Comparison of ENCODE assay signal across 17 cellular contexts in genomic region chr6:125947581-125947980, GRCh38. TPM values are rescaled to one million over a fixed set of nuclear protein-coding genes. Genes with fewer than 3 reads are reported as not detected.
DNase-seq lines count a peak whose midpoint lies in the region; ATAC-seq and TF ChIP-seq lines count a peak whose summit lies in the region.
"Had no signal": no experiment of that assay in that cellular context is flagged by ENCODE, and none has a peak within 500 bp of the region (broad histone marks: within the 10 kb centered on the region; RNA-seq: fewer than 3 reads in every experiment).

No MANE protein-coding gene starts in this region.

- H3K4me1 Mint-ChIP-seq in activated CD8-positive, alpha-beta memory T cell treated with anti-CD3 and anti-CD28 coated beads, Interleukin-2, amount 10 ng/mL, durations not matched to agents 7 days and 5 days: peaks cover 11% of the 10 kb centered on the region

- H3K27me3 Mint-ChIP-seq in activated CD8-positive, alpha-beta memory T cell treated with anti-CD3 and anti-CD28 coated beads, Interleukin-2, amount 10 ng/mL, durations not matched to agents 7 days and 5 days: peaks cover 4% of the 10 kb centered on the region

- no peaks in the 10 kb centered on the region for H3K9me3 ChIP-seq in muscle layer of duodenum (ENCODE audit: control insufficient read depth in 1 of 2, low read length in 2 of 2)
- H3K9me3 ChIP-seq: psoas muscle had no signal

- CTCF ChIA-PET in activated CD8-positive, alpha-beta memory T cell treated with anti-CD3 and anti-CD28 coated beads, Interleukin-2, amount 10 ng/mL, durations not matched to agents 7 days and 5 days (lab: Charles Lee): interaction anchor here (0.6 to 2.1 kb wide), 2 partner anchors 9 to 42 kb away, joined by 3 to 17 read pairs; partner anchors contain the start of gene HINT3

- no peaks in the 10 kb centered on the region for H3K27me3 ChIP-seq in muscle layer of duodenum (ENCODE audit: low read depth, low read length)
- H3K27me3 ChIP-seq: BLaER1 treated with 17β-estradiol and CSF1 and Interleukin-3, amounts not matched to agents 10 nM and 100 nM had no signal

- peaks cover 5 to 24% of the 10 kb centered on the region in 2 donors for H3K4me1 ChIP-seq in muscle layer of duodenum (ENCODE audit: control insufficient read depth in 1 of 2, insufficient read depth in 2 of 2, low read length in 2 of 2)
- H3K4me1 ChIP-seq: psoas muscle had no signal

- H3K4me3 ChIP-seq in epithelial cell of esophagus (ENCODE audit: low read length): no peak overlapping the region
- H3K4me3 ChIP-seq in muscle layer of duodenum (ENCODE audit: low read depth in 1 of 2, low read length in 2 of 2): no peak overlapping the region
- H3K4me3 ChIP-seq: BLaER1 treated with 17β-estradiol and CSF1 and Interleukin-3, amounts not matched to agents 10 nM and 100 nM; psoas muscle had no signal

- DNase-seq in Daoy (ENCODE audit: low read depth) (peak; percentile 82), NCI-H460 (ENCODE audit: extremely low read depth, low read depth) (peak; percentile 87), epithelial cell of esophagus (ENCODE audit: low read depth) (peak; percentile 87), NCI-H1694 treated with DMSO at 0.1 percent for 48 hours (lab: John Stamatoyannopoulos, UW) (no peak)
- DNase-seq in activated CD8-positive, alpha-beta memory T cell treated with anti-CD3 and anti-CD28 coated beads, Interleukin-2, amount 10 ng/mL, durations not matched to agents 7 days and 5 days: no peak
- DNase-seq: activated CD4-positive, alpha-beta T cell treated with anti-CD3 and anti-CD28 coated beads for 36 hours; activated naive CD8-positive, alpha-beta T cell treated with anti-CD3 and anti-CD28 coated beads, Interleukin-2, amount 10 ng/mL, durations not matched to agents 7 days and 5 days; activated T-cell treated with anti-CD3 and anti-CD28 coated beads, Interleukin-2, amount 50 U/mL, for 1 hour; DND-41; islet precursor cell; NCI-H146; psoas muscle; T-helper 2 cell had no signal

- no peak for TF ChIP-seq CTCF in epithelial cell of esophagus (IDR thresholded peaks at IDR 0.05; ENCODE audit: insufficient read depth, low read depth, low read length, missing control alignments)

- ATAC-seq in activated CD8-positive, alpha-beta memory T cell treated with anti-CD3 and anti-CD28 coated beads, Interleukin-2, amount 10 ng/mL, durations not matched to agents 7 days and 5 days: no peak
- ATAC-seq in HG02642 (IDR thresholded peaks at IDR 0.05; ENCODE audit: poor library complexity, unreplicated experiment) (no peak), GM21447 (IDR thresholded peaks at IDR 0.05; ENCODE audit: unreplicated experiment) (no peak)
- ATAC-seq: activated CD4-positive, alpha-beta T cell treated with anti-CD3 and anti-CD28 coated beads for 36 hours; psoas muscle had no signal

- H3K4me3 Mint-ChIP-seq in activated CD8-positive, alpha-beta memory T cell treated with anti-CD3 and anti-CD28 coated beads, Interleukin-2, amount 10 ng/mL, durations not matched to agents 7 days and 5 days: no peak overlapping the region
- H3K4me3 Mint-ChIP-seq: activated CD4-positive, alpha-beta T cell treated with anti-CD3 and anti-CD28 coated beads for 36 hours; activated naive CD8-positive, alpha-beta T cell treated with anti-CD3 and anti-CD28 coated beads, Interleukin-2, amount 10 ng/mL, durations not matched to agents 7 days and 5 days had no signal

- peak overlapping the region; percentile 41 for H3K27ac ChIP-seq in muscle layer of duodenum (ENCODE audit: low read length)
- H3K27ac ChIP-seq: BLaER1 treated with 17β-estradiol and CSF1 and Interleukin-3, amounts not matched to agents 10 nM and 100 nM; psoas muscle had no signal

- no peak overlapping the region for H3K27ac Mint-ChIP-seq in activated CD8-positive, alpha-beta memory T cell treated with anti-CD3 and anti-CD28 coated beads, Interleukin-2, amount 10 ng/mL, durations not matched to agents 7 days and 5 days
- H3K27ac Mint-ChIP-seq: activated CD4-positive, alpha-beta T cell treated with anti-CD3 and anti-CD28 coated beads for 36 hours; activated naive CD8-positive, alpha-beta T cell treated with anti-CD3 and anti-CD28 coated beads, Interleukin-2, amount 10 ng/mL, durations not matched to agents 7 days and 5 days had no signal

- no peaks in the 10 kb centered on the region for H3K36me3 ChIP-seq in muscle layer of duodenum (ENCODE audit: control insufficient read depth in 1 of 2, insufficient read depth in 2 of 2, low read length in 2 of 2)
- H3K36me3 ChIP-seq: BLaER1 treated with 17β-estradiol and CSF1 and Interleukin-3, amounts not matched to agents 10 nM and 100 nM had no signal

- H3K36me3 Mint-ChIP-seq in activated CD8-positive, alpha-beta memory T cell treated with anti-CD3 and anti-CD28 coated beads, Interleukin-2, amount 10 ng/mL, durations not matched to agents 7 days and 5 days: no peaks in the 10 kb centered on the region
- H3K36me3 Mint-ChIP-seq: activated naive CD8-positive, alpha-beta T cell treated with anti-CD3 and anti-CD28 coated beads, Interleukin-2, amount 10 ng/mL, durations not matched to agents 7 days and 5 days had no signal

- no peaks in the 10 kb centered on the region for H3K9me3 Mint-ChIP-seq in activated CD8-positive, alpha-beta memory T cell treated with anti-CD3 and anti-CD28 coated beads, Interleukin-2, amount 10 ng/mL, durations not matched to agents 7 days and 5 days (ENCODE audit: low read depth)
- H3K9me3 Mint-ChIP-seq: activated naive CD8-positive, alpha-beta T cell treated with anti-CD3 and anti-CD28 coated beads, Interleukin-2, amount 10 ng/mL, durations not matched to agents 7 days and 5 days had no signal

RNA-seq across cellular contexts. Expression of gene HINT3, which starts 9.0 kb away (rescaled TPM):
- 25.1 and 26.6 TPM in 2 replicates for total RNA-seq in Daoy (2014; rRNA removed; shearing (Covaris generic))
- total RNA-seq in NCI-H460 (2014; rRNA removed; shearing (Covaris generic)): 43.7 and 45.4 TPM in 2 replicates
- 18.1 and 36.3 TPM in 2 replicates for polyA plus RNA-seq in NCI-H460 (2014; cell fraction: nucleus; rRNA removed)
- 1 to 10 TPM; 8.7 to 9.3 TPM for total RNA-seq in activated CD8-positive, alpha-beta memory T cell treated with anti-CD3 and anti-CD28 coated beads, Interleukin-2, amount 10 ng/mL, durations not matched to agents 7 days and 5 days

RNA-seq across cellular contexts. Expression of gene TRMT11, which starts 38.8 kb away (rescaled TPM):
- 31.5 and 33.4 TPM in 2 replicates for total RNA-seq in Daoy (2014; rRNA removed; shearing (Covaris generic))
- 37.4 and 42.0 TPM in 2 replicates for total RNA-seq in NCI-H460 (2014; rRNA removed; shearing (Covaris generic))
- polyA plus RNA-seq in NCI-H460 (2014; cell fraction: nucleus; rRNA removed): 33.4 and 78.4 TPM in 2 replicates
- 10 to 100 TPM; 20.6 to 26.4 TPM for total RNA-seq in activated CD8-positive, alpha-beta memory T cell treated with anti-CD3 and anti-CD28 coated beads, Interleukin-2, amount 10 ng/mL, durations not matched to agents 7 days and 5 days

Comparison
In these comparisons a context has a peak if more than half of its experiments do, and no peak if none do; other contexts are left out.
1. DNase-seq: peak in Daoy (single experiment), NCI-H460 (single experiment) and epithelial cell of esophagus (single experiment); none in activated CD8-positive, alpha-beta memory T cell treated with anti-CD3 and anti-CD28 coated beads, Interleukin-2, amount 10 ng/mL, durations not matched to agents 7 days and 5 days (single experiment) and NCI-H1694 treated with DMSO at 0.1 percent for 48 hours (single experiment).